In genomic region chr19:44848036-44848804, GRCh38 we compare ENCODE assay signal across 9 cellular contexts. TPM values are rescaled to one million over a fixed set of nuclear protein-coding genes. Genes with fewer than 3 reads are reported as not detected.
DNase-seq lines count a peak whose midpoint lies in the region; ATAC-seq, FAIRE-seq and TF ChIP-seq lines count a peak whose summit lies in the region.
"Had no signal": no experiment of that assay in that cellular context is flagged by ENCODE, and none has a peak within 500 bp of the region (broad histone marks: within the 10 kb centered on the region; RNA-seq: fewer than 3 reads in every experiment).

No MANE protein-coding gene starts in this region.

- no peaks in the 10 kb centered on the region for H3K9me3 Mint-ChIP-seq in WTC11

- no peak for ATAC-seq in WTC11
- no peak for ATAC-seq in HG03039 (IDR thresholded peaks at IDR 0.05; ENCODE audit: unreplicated experiment)

- FAIRE-seq in small intestine (lab: Jason Lieb, UNC) = no peak
- FAIRE-seq: A204.1 had no signal

- peaks cover 15% of the 10 kb centered on the region for H3K4me1 ChIP-seq in iPS-15b (ENCODE audit: control insufficient read depth, insufficient read depth, low read length)
- no peaks in the 10 kb centered on the region for H3K4me1 ChIP-seq in small intestine (ENCODE audit: control insufficient read depth in 2 of 2, insufficient read depth in 1 of 2, low read depth in 1 of 2, low read length in 1 of 2)

- peak overlapping the region; percentile 99 for H3K27ac Mint-ChIP-seq in WTC11

- peak overlapping the region; percentile 28 for H3K9ac ChIP-seq in iPS-15b (ENCODE audit: low read depth, low read length)

- peaks cover 33% of the 10 kb centered on the region for H3K4me1 Mint-ChIP-seq in WTC11

- H3K9me3 ChIP-seq in iPS-15b (ENCODE audit: control insufficient read depth, insufficient read depth, low read length) = no peaks in the 10 kb centered on the region
- H3K9me3 ChIP-seq in small intestine (ENCODE audit: control insufficient read depth, low read depth) = no peaks in the 10 kb centered on the region

- peaks cover 6% of the 10 kb centered on the region for H3K27me3 Mint-ChIP-seq in WTC11 (ENCODE audit: low read depth)

- 21 to 39% (median 32%) methylated on average over 19 of the region's 19 CpGs for WGBS in small intestine, 3 donors

- POLR2A ChIA-PET in WTC11 (lab: Charles Lee) = interaction anchor here (0.5 to 3.4 kb wide), 11 partner anchors 29 to 1169 kb away, joined by 3 to 17 read pairs (median 4); partner anchors contain the start of genes APOE, BCAM and TOMM40

- CTCF ChIA-PET in WTC11 (lab: Charles Lee) = interaction anchor here (0.7 to 2.4 kb wide), 16 partner anchors 9 to 277 kb away, joined by 3 to 13 read pairs (median 4); partner anchors contain the start of gene APOE

- peak overlapping the region; percentile 74 to 97 for H3K27ac ChIP-seq in small intestine (ENCODE audit: low read depth in 1 of 2, low read length in 1 of 2)

- H3K36me3 ChIP-seq in iPS-15b (ENCODE audit: control insufficient read depth, insufficient read depth, low read length) (peaks cover 16% of the 10 kb centered on the region), small intestine (ENCODE audit: control insufficient read depth in 2 of 2, insufficient read depth in 2 of 2, low read length in 2 of 2) (no peaks in the 10 kb centered on the region)

- DNase-seq in DMS153 (lab: John Stamatoyannopoulos, UW) (peak; percentile 27), DMS153 treated with DMSO at 0.1 percent for 48 hours (lab: John Stamatoyannopoulos, UW; ENCODE audit: unreplicated experiment) (no peak), WTC11 (ENCODE audit: low spot score) (peak; percentile 38), small intestine (no peak), COR-L47 (lab: John Stamatoyannopoulos, UW) (no peak), GDM1 (lab: John Stamatoyannopoulos, UW) (no peak)

- no peak for TF ChIP-seq CTCF in WTC11 (IDR thresholded peaks at IDR 0.05)

- peaks cover 4% of the 10 kb centered on the region for H3K27me3 ChIP-seq in iPS-15b (ENCODE audit: control insufficient read depth, insufficient read depth, low read length)
- H3K27me3 ChIP-seq in small intestine (ENCODE audit: control insufficient read depth in 2 of 2, insufficient read depth in 2 of 2, low read length in 2 of 2) = no peaks in the 10 kb centered on the region

- H3K36me3 Mint-ChIP-seq in WTC11 = no peaks in the 10 kb centered on the region

- H3K4me3 ChIP-seq in iPS-15b (ENCODE audit: low read depth, low read length) = peak overlapping the region; percentile 97
- H3K4me3 ChIP-seq in small intestine (ENCODE audit: low read depth in 1 of 2, low read length in 2 of 2) = peak overlapping the region in 1 of 2 donors; percentile 92

- H3K4me3 Mint-ChIP-seq in WTC11 = peak overlapping the region; percentile 97

TF ChIP-seq in WTC11, 78 proteins besides CTCF, POLR2A, EP300 and RAD21:
- TF ChIP-seq, protein P1, sequence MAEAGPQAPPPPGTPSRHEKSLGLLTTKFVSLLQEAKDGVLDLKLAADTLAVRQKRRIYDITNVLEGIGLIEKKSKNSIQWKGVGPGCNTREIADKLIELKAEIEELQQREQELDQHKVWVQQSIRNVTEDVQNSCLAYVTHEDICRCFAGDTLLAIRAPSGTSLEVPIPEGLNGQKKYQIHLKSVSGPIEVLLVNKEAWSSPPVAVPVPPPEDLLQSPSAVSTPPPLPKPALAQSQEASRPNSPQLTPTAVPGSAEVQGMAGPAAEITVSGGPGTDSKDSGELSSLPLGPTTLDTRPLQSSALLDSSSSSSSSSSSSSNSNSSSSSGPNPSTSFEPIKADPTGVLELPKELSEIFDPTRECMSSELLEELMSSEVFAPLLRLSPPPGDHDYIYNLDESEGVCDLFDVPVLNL (CRISPR knock-in tag; IDR thresholded peaks at IDR 0.05; ENCODE audit: borderline replicate concordance, low read depth) = no peak
- TF ChIP-seq, protein P2, sequence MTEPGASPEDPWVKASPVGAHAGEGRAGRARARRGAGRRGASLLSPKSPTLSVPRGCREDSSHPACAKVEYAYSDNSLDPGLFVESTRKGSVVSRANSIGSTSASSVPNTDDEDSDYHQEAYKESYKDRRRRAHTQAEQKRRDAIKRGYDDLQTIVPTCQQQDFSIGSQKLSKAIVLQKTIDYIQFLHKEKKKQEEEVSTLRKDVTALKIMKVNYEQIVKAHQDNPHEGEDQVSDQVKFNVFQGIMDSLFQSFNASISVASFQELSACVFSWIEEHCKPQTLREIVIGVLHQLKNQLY (CRISPR knock-in tag; IDR thresholded peaks at IDR 0.05) = no peak
- TF ChIP-seq SP1 (CRISPR knock-in tag; conservative IDR thresholded peaks at IDR 0.05) (0 out of 2 replicates have a peak, but pooled peaks have one; percentile 0), USF2 (CRISPR knock-in tag; IDR thresholded peaks at IDR 0.05) (no peak)

RNA-seq across cellular contexts. Expression of gene NECTIN2, which starts 2.1 kb away (rescaled TPM):
- 164 to 170 TPM (median 168 TPM) in 3 replicates for total RNA-seq in WTC11 (2021)
- 100 to 1,000 TPM in 1 of 3 donors, 10 to 100 TPM in 2; 72.5 to 153 (median 75.8) TPM for polyA plus RNA-seq in small intestine

RNA-seq across cellular contexts. Expression of gene BCAM, which starts 39.3 kb away (rescaled TPM):
- 73.1 to 89.5 TPM (median 80.0 TPM) in 3 replicates for total RNA-seq in WTC11 (2021)
- 10 to 100 TPM in 1 of 3 donors, 1 to 10 TPM in 2; 2.9 to 32.6 (median 4.3) TPM for polyA plus RNA-seq in small intestine

RNA-seq across cellular contexts. Expression of gene TOMM40, which starts 42.8 kb away (rescaled TPM):
- total RNA-seq in WTC11 (2021) = 166 to 221 TPM (median 181 TPM) in 3 replicates
- polyA plus RNA-seq in small intestine = 10 to 100 TPM; 24.6 to 82.7 (median 25.7) TPM

RNA-seq across cellular contexts. Expression of gene APOE, which starts 57.4 kb away (rescaled TPM):
- total RNA-seq in WTC11 (2021) = 815 to 837 TPM (median 824 TPM) in 3 replicates
- polyA plus RNA-seq in small intestine = 100 to 1,000 TPM in 2 of 3 donors, 10 to 100 TPM in 1; 14.1 to 134 (median 109) TPM

Comparison
In these comparisons a context has a peak if more than half of its experiments do, and no peak if none do; other contexts are left out.
1. DNase-seq: peak in DMS153 (single experiment) and WTC11 (single experiment); none in DMS153 treated with DMSO at 0.1 percent for 48 hours (single experiment), small intestine (single experiment), COR-L47 (single experiment) and GDM1 (single experiment).